ENCODE assay signal across 17 cellular contexts in the genomic region with DNA sequence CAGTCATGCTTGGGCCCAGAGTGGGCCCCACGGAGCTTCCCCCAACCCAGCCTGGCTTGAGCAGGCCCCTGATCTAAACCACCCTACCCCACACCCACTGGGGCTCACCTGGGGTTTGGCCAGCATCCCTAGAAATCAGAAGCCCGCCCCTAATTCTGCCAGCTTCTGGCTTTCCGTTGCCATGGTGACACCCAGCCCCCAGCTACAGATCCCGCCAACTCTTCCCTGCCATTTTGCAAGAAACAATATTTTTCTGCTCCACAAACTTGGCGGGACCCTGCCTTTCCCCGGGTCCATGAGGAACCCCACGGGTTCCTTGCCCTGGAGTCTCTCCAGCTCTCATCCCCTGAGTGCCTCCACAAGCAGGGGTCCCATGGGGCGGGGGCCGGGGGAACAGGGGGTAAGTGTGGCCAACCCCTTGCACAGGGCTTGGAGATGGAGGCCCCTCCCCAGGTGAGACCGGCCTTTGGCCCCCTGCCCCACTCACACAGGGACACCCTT.
DNase-seq lines count a peak whose midpoint lies in the region; ATAC-seq and TF ChIP-seq lines count a peak whose summit lies in the region.
"Had no signal": no experiment of that assay in that cellular context is flagged by ENCODE, and none has a peak within 500 bp of the region (broad histone marks: within the 10 kb centered on the region; RNA-seq: fewer than 3 reads in every experiment).

No MANE protein-coding gene starts in this region.

- BruUV-seq in Calu3 (replicated peaks; lab: Mats Ljungman, UMichigan) = no TSS peak

- peaks cover 2 to 14% (median 7%) of the 10 kb centered on the region in 7 donors for H3K9me3 Mint-ChIP-seq in CD14-positive monocyte
- H3K9me3 Mint-ChIP-seq in Calu3 (ENCODE audit: low read depth, unreplicated experiment) = peaks cover 6% of the 10 kb centered on the region
- H3K9me3 Mint-ChIP-seq: memory B cell had no signal

- H3K36me3 Mint-ChIP-seq in CD14-positive monocyte = peaks cover 33 to 38% of the 10 kb centered on the region in 2 donors
- peaks cover 7% of the 10 kb centered on the region for H3K36me3 Mint-ChIP-seq in Calu3 (ENCODE audit: insufficient read depth, unreplicated experiment)

- peaks cover 11 to 21% (median 13%) of the 10 kb centered on the region in 3 donors for H3K27me3 Mint-ChIP-seq in CD14-positive monocyte (ENCODE audit: low read depth in 3 of 3)
- peaks cover 64% of the 10 kb centered on the region for H3K27me3 Mint-ChIP-seq in Calu3 (ENCODE audit: unreplicated experiment)
- H3K27me3 Mint-ChIP-seq: CD4-positive, alpha-beta memory T cell; memory B cell had no signal

- H3K27ac Mint-ChIP-seq in CD14-positive monocyte = no peak overlapping the region
- H3K27ac Mint-ChIP-seq in Calu3 (ENCODE audit: unreplicated experiment) = no peak overlapping the region
- H3K27ac Mint-ChIP-seq: CD4-positive, alpha-beta memory T cell; memory B cell had no signal

- TF ChIP-seq CTCF in CD14-positive monocyte (IDR thresholded peaks at IDR 0.05) (no peak), Calu3 (IDR thresholded peaks at IDR 0.05; ENCODE audit: unreplicated experiment) (no peak)

- H3K4me3 Mint-ChIP-seq in CD14-positive monocyte (no peak overlapping the region), Calu3 (ENCODE audit: low read depth, unreplicated experiment) (no peak overlapping the region)
- H3K4me3 Mint-ChIP-seq: CD4-positive, alpha-beta memory T cell; memory B cell had no signal

- DNase-seq in activated CD8-positive, alpha-beta memory T cell treated with anti-CD3 and anti-CD28 coated beads, Interleukin-2, amount 50 U/mL, for 4 hours = peak; percentile 12
- DNase-seq in activated CD8-positive, alpha-beta memory T cell treated with anti-CD3 and anti-CD28 coated beads for 24 hours = no peak
- DNase-seq in CD14-positive monocyte (ENCODE audit: low spot score) (peak; percentile 22), islet precursor cell (peak; percentile 16), sciatic nerve (ENCODE audit: low spot score) (peak; percentile 55), T-helper 9 cell (no peak), Calu3 (no peak)
- DNase-seq: CD4-positive, alpha-beta memory T cell; cortex of kidney; DND-41; MG63; NCI-H1694; NCI-H446; SHP77 treated with DMSO at 0.1 percent for 48 hours had no signal

- no peak for ATAC-seq in sciatic nerve
- ATAC-seq in GM19328 (IDR thresholded peaks at IDR 0.05; ENCODE audit: unreplicated experiment) = no peak
- ATAC-seq: HCT116 had no signal

- CTCF ChIA-PET in Calu3 (lab: Charles Lee) = no interaction called here

- intact Hi-C loops in CD14-positive monocyte (cut with micrococcal nuclease) = no loop called here
- intact Hi-C loops in sciatic nerve (cut with DNase I) = no loop called here
- intact Hi-C loops in Calu3 (cut with micrococcal nuclease; ENCODE audit: unreplicated experiment) = no loop called here

- peaks cover 16% of the 10 kb centered on the region for H3K4me1 Mint-ChIP-seq in CD14-positive monocyte
- no peaks in the 10 kb centered on the region for H3K4me1 Mint-ChIP-seq in Calu3 (ENCODE audit: low read depth, unreplicated experiment)

Comparison
In these comparisons a context has a peak if more than half of its experiments do, and no peak if none do; other contexts are left out.
1. DNase-seq: peak in activated CD8-positive, alpha-beta memory T cell treated with anti-CD3 and anti-CD28 coated beads, Interleukin-2, amount 50 U/mL, for 4 hours (single experiment), CD14-positive monocyte (single experiment), islet precursor cell (single experiment) and sciatic nerve (single experiment); none in activated CD8-positive, alpha-beta memory T cell treated with anti-CD3 and anti-CD28 coated beads for 24 hours (single experiment), T-helper 9 cell (single experiment) and Calu3 (single experiment).